In the genomic region with DNA sequence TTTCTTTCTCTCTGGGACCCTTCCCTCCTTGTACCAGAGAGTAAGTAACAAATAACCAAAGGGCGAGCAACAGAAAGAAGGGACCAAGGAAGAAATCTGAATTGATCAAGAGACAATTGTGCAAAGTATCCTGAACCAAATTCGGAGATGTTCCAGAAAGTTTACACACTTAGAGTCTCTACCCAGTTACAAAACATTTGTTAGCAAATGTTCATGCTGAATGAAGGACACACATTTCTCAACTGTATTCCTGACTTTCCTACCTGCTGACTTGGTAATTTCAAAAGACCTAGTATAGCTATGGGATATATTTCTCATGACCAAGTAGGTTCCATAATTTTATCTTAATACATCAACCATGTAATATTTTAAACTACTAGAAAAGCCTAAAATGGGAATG, we compare ENCODE assay signal across 23 cellular contexts. TPM values are rescaled to one million over a fixed set of nuclear protein-coding genes. Genes with fewer than 3 reads are reported as not detected.
A peak's percentile ranks its signal among the peaks of the same experiment; 100 is the strongest.
DNase-seq lines count a peak whose midpoint lies in the region; ATAC-seq, FAIRE-seq and TF ChIP-seq lines count a peak whose summit lies in the region.
"Had no signal": no experiment of that assay in that cellular context is flagged by ENCODE, and none has a peak within 500 bp of the region (broad histone marks: within the 10 kb centered on the region; RNA-seq: fewer than 3 reads in every experiment).

No MANE protein-coding gene starts in this region.

- TF ChIP-seq EP300 in A549 (IDR thresholded peaks at IDR 0.05) (no peak), SK-N-SH (IDR thresholded peaks at IDR 0.05; ENCODE audit: borderline replicate concordance in 1 of 2, low read depth in 1 of 2, low read length in 1 of 2) (no peak)

- H3K4me2 ChIP-seq in A549 (peak overlapping the region; percentile 43; the same call in 2 of the 3 replicates), SK-N-SH (no peak overlapping the region)

- H3K36me3 ChIP-seq in right lobe of liver = no peaks in the 10 kb centered on the region
- H3K36me3 ChIP-seq in SK-N-SH (replicated peaks in 1 of 2; ENCODE audit: control insufficient read depth in 1 of 2, insufficient read depth in 2 of 2, low read length in 1 of 2) = no peaks in the 10 kb centered on the region
- H3K36me3 ChIP-seq: HAP-1 had no signal

- 85% methylated on average over 2 of the region's 2 CpGs for WGBS in A549 (ENCODE audit: missing lambda C conversion rate)
- 35% methylated on average over 2 of the region's 2 CpGs for WGBS in right lobe of liver (ENCODE audit: insufficient coverage, low coverage, low lambda C conversion rate, missing lambda C conversion rate)
- WGBS in SK-N-SH (ENCODE audit: low lambda C conversion rate) = 68% methylated on average over 2 of the region's 2 CpGs

- no peaks in the 10 kb centered on the region for H3K79me2 ChIP-seq in SK-N-SH (ENCODE audit: insufficient read depth)

- TF ChIP-seq CTCF in A549 (IDR thresholded peaks at IDR 0.05) (no peak), right lobe of liver (IDR thresholded peaks at IDR 0.05) (no peak), coronary artery (IDR thresholded peaks at IDR 0.05) (no peak), SK-N-SH (IDR thresholded peaks at IDR 0.05) (no peak)

- H3K4me1 ChIP-seq in A549 = peaks cover 18% of the 10 kb centered on the region; the same call in 2 of the 3 replicates
- peaks cover 0 to 75% (median 36%) of the 10 kb centered on the region in 4 donors for H3K4me1 ChIP-seq in right lobe of liver
- peaks cover 0 to 10% of the 10 kb centered on the region in 2 experiments; a peak in 1 of 4 replicates for H3K4me1 ChIP-seq in SK-N-SH (ENCODE audit: control insufficient read depth in 1 of 2, insufficient read depth in 2 of 2, low read depth in 1 of 2, low read length in 1 of 2)
- H3K4me1 ChIP-seq: HAP-1 had no signal

- no peak for TF ChIP-seq POLR2A in A549 (IDR thresholded peaks at IDR 0.05; ENCODE audit: low read length)
- no peak for TF ChIP-seq POLR2A in right lobe of liver (IDR thresholded peaks at IDR 0.05)

- peak; percentile 7 for FAIRE-seq in A549 (lab: Jason Lieb, UNC)
- FAIRE-seq in G401.6 (lab: Jason Lieb, UNC) = peak; percentile 40
- FAIRE-seq: GM12891, GM18507, H54 had no signal

- H3K4me3 ChIP-seq in A549 (no peak overlapping the region), right lobe of liver (no peak overlapping the region), coronary artery (no peak overlapping the region), SK-N-SH (ENCODE audit: low read depth in 2 of 2, low read length in 1 of 2) (no peak overlapping the region)
- H3K4me3 ChIP-seq: HAP-1 had no signal

- H3F3A ChIP-seq in SK-N-SH (replicated peaks; ENCODE audit: insufficient read depth) = no peaks in the 10 kb centered on the region

- DNase-seq in A549 (ENCODE audit: low read depth in 1 of 2, low spot score in 1 of 2) = no peak
- no peak for DNase-seq in left lobe of liver (ENCODE audit: low spot score)
- no peak for DNase-seq in right lobe of liver
- DNase-seq in coronary artery (ENCODE audit: low spot score) = no peak
- DNase-seq in SK-N-SH = no peak
- DNase-seq: 8988T; C1 segment of cervical spinal cord; CD4-positive, alpha-beta memory T cell; COR-L47; DMS 273 treated with DMSO at 0.1 percent for 48 hours; DMS79; EL; GF-D8; GOT3; HFFc6 had no signal

- intact Hi-C loops in right lobe of liver (cut with DNase I) = no loop called here

- no peaks in the 10 kb centered on the region for H3K9me3 ChIP-seq in A549
- no peaks in the 10 kb centered on the region for H3K9me3 ChIP-seq in right lobe of liver
- H3K9me3 ChIP-seq in SK-N-SH = no peaks in the 10 kb centered on the region
- H3K9me3 ChIP-seq: HAP-1 had no signal

- POLR2A ChIA-PET in A549 (lab: Yijun Ruan, JAX) = no interaction called here
- POLR2A ChIA-PET in SK-N-SH (lab: Yijun Ruan, JAX) = no interaction called here

- no peaks in the 10 kb centered on the region for H4K20me1 ChIP-seq in SK-N-SH (ENCODE audit: insufficient read depth)

- H2AFZ ChIP-seq in SK-N-SH (ENCODE audit: low read depth) = no peak overlapping the region

- H3K27me3 ChIP-seq in right lobe of liver = no peaks in the 10 kb centered on the region
- H3K27me3 ChIP-seq in SK-N-SH (ENCODE audit: insufficient read depth) = peaks cover 29% of the 10 kb centered on the region; the same call in 1 of the 2 replicates

- H3K27ac ChIP-seq in A549 = no peak overlapping the region
- peak overlapping the region; percentile 71 to 88 (median 84) for H3K27ac ChIP-seq in right lobe of liver
- H3K27ac ChIP-seq in coronary artery = no peak overlapping the region
- H3K27ac ChIP-seq in SK-N-SH (ENCODE audit: low read depth in 2 of 2, low read length in 1 of 2) = no peak overlapping the region

- H3K9ac ChIP-seq in SK-N-SH = no peak overlapping the region

- H3K9me2 ChIP-seq in SK-N-SH = no peaks in the 10 kb centered on the region

- TF ChIP-seq RAD21 in A549 (conservative IDR thresholded peaks at IDR 0.05 in 1 of 2, IDR thresholded peaks at IDR 0.05 in 1 of 2) (no peak), SK-N-SH (IDR thresholded peaks at IDR 0.05; ENCODE audit: low read length) (no peak)

- no peak for ATAC-seq in A549
- peak; percentile 14 for ATAC-seq in left lobe of liver
- ATAC-seq in right lobe of liver = peak; percentile 10 to 52 (median 15)
- no peak for ATAC-seq in GM18519 (IDR thresholded peaks at IDR 0.05; ENCODE audit: low FRiP score, unreplicated experiment)

- CTCF ChIA-PET in A549 (lab: Yijun Ruan, JAX) = interaction anchor here (1.3 kb wide), 1 partner anchor 10 kb away, joined by 4 read pairs; no protein-coding TSS in a partner anchor
- CTCF ChIA-PET in SK-N-SH (lab: Yijun Ruan, JAX) = interaction anchor here (1.0 to 1.3 kb wide), 3 partner anchors 44 to 662 kb away, joined by 3 to 4 read pairs (median 4); no protein-coding TSS in a partner anchor

TF ChIP-seq in A549, 52 proteins besides CTCF, POLR2A, EP300 and RAD21 (continues in another document):
- TF ChIP-seq FOSL2 (IDR thresholded peaks at IDR 0.05) (no peak), FOSL2 (CRISPR knock-in tag; IDR thresholded peaks at IDR 0.05) (no peak), HOXB5 (CRISPR knock-in tag; IDR thresholded peaks at IDR 0.05) (no peak), BHLHE40 (IDR thresholded peaks at IDR 0.05; ENCODE audit: low read depth, low read length) (no peak), HOXB13 (CRISPR knock-in tag; IDR thresholded peaks at IDR 0.05; ENCODE audit: low read depth) (no peak), POLR2AphosphoS2 (conservative IDR thresholded peaks at IDR 0.05; ENCODE audit: low read length) (no peak), HEYL (CRISPR knock-in tag; IDR thresholded peaks at IDR 0.05) (no peak), EHF (CRISPR knock-in tag; IDR thresholded peaks at IDR 0.05) (no peak), ZC3H11A (IDR thresholded peaks at IDR 0.05) (no peak), NFE2L2 (conservative IDR thresholded peaks at IDR 0.05; ENCODE audit: low read length) (no peak)

TF ChIP-seq in SK-N-SH, 30 proteins besides CTCF, POLR2A, EP300 and RAD21:
- no peak for TF ChIP-seq GABPA (IDR thresholded peaks at IDR 0.05; ENCODE audit: low read depth)
- TF ChIP-seq, protein P1, sequence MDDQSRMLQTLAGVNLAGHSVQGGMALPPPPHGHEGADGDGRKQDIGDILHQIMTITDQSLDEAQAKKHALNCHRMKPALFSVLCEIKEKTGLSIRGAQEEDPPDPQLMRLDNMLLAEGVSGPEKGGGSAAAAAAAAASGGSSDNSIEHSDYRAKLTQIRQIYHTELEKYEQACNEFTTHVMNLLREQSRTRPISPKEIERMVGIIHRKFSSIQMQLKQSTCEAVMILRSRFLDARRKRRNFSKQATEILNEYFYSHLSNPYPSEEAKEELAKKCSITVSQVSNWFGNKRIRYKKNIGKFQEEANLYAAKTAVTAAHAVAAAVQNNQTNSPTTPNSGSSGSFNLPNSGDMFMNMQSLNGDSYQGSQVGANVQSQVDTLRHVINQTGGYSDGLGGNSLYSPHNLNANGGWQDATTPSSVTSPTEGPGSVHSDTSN (IDR thresholded peaks at IDR 0.05) = no peak
- no peak for TF ChIP-seq FOSL2 (IDR thresholded peaks at IDR 0.05; ENCODE audit: borderline replicate concordance, low read depth)
- no peak for TF ChIP-seq JUND (IDR thresholded peaks at IDR 0.05)
- no peak for TF ChIP-seq FOXM1 (IDR thresholded peaks at IDR 0.05; ENCODE audit: low read depth)

RNA-seq across cellular contexts. Expression of gene LYZL1, which starts 37.4 kb away (rescaled TPM):
- not detected in 2 replicates for polyA plus RNA-seq in A549 (2011; rRNA removed)
- not detected in 2 replicates for polyA plus RNA-seq in A549 (2012; cell fraction: cytosol; rRNA removed)
- polyA plus RNA-seq in A549 (2012; cell fraction: nucleus; rRNA removed) = not detected in 2 replicates
- not detected in 3 replicates for polyA plus RNA-seq in A549 (2017; fragmentation: RNase III; extraction: RNeasy Plus Mini Kit Qiagen cat#74134 plus additional on column Dnase treatment)
- polyA minus RNA-seq in A549 (2011; rRNA and poly(A)+ RNA removed) = not detected in 2 replicates
- not detected for total RNA-seq in left lobe of liver
- total RNA-seq in right lobe of liver = not detected
- not detected in 2 replicates for polyA plus RNA-seq in SK-N-SH (2012; rRNA removed)
- not detected in 2 replicates for polyA plus RNA-seq in SK-N-SH (2012; cell fraction: cytosol; rRNA removed)
- polyA plus RNA-seq in SK-N-SH (2012; cell fraction: nucleus; rRNA removed) = not detected in 2 replicates
- total RNA-seq: A673; CD4-positive, alpha-beta memory T cell; HFFc6 had no signal
- polyA plus RNA-seq: BJ; CD4-positive, alpha-beta memory T cell had no signal

Comparison
In these comparisons a context has a peak if more than half of its experiments do, and no peak if none do; other contexts are left out.
1. ATAC-seq: peak in left lobe of liver (single experiment) and right lobe of liver (4 of 4); none in A549 (0 of 2) and GM18519 (single experiment).
2. H3K27ac ChIP-seq: peak in right lobe of liver (3 of 3); none in A549 (0 of 2), coronary artery (0 of 2) and SK-N-SH (0 of 2).